ENCODE assay signal across 8 cellular contexts in the genomic region with DNA sequence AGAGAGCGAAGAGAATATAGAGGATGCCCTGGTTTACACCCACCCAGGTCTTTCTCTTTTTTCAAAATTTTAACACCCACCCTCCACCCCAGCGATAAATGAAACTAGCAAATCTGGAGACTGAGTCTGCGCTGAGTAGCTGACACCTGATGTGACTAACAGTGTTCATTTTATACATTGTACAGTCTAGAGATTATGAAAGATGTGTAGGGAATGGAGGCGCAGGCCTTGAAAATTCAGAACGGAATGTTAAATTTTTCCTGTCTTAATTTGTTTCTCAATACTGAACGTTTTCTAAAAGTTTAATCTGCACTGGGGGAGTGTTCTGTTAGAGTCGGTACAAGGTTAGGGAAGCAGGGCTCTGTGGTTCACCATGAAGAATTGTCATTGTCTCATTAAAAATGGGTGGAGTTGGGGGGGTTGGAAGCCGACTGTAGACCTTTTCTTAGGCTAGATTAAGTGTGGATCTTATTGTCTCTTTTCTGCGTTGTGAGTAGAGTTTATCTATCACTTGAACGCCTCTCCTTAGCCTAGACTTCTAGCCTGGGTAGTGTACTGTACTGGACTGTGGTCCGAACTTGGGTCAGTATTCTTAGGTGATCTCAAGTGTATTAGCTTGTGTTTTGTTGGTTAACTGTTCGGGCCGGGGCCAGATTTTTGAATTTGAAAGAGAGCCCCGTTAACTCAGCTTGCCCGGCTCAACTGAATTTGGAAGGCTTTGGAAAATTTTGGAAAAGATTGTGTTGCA. TPM values are rescaled to one million over a fixed set of nuclear protein-coding genes. Genes with fewer than 3 reads are reported as not detected.
DNase-seq lines count a peak whose midpoint lies in the region; ATAC-seq, FAIRE-seq and TF ChIP-seq lines count a peak whose summit lies in the region.

No MANE protein-coding gene starts in this region.

- ATAC-seq in psoas muscle = no peak
- no peak for ATAC-seq in HG02970 (IDR thresholded peaks at IDR 0.05; ENCODE audit: low FRiP score, unreplicated experiment)

- H3K79me2 ChIP-seq in PC-9 (ENCODE audit: low read depth) = peaks cover 63% of the 10 kb centered on the region

- H3K4me2 ChIP-seq in PC-9 = peak overlapping the region; percentile 98

- BruUV-seq in PC-9 (replicated peaks; lab: Mats Ljungman, UMichigan) = no TSS peak

- H3K27ac ChIP-seq in PC-9 (peak overlapping the region; percentile 59), esophagus (ENCODE audit: low read depth in 2 of 2, low read length in 1 of 2) (peak overlapping the region; percentile 40 to 51), psoas muscle (peak overlapping the region; percentile 90)

- H3K27me3 ChIP-seq in PC-9 (ENCODE audit: insufficient read depth, low read depth) = no peaks in the 10 kb centered on the region
- H3K27me3 ChIP-seq in esophagus (ENCODE audit: control insufficient read depth in 1 of 2, insufficient read depth in 2 of 2, low read length in 2 of 2) = no peaks in the 10 kb centered on the region
- H3K27me3 ChIP-seq in psoas muscle (ENCODE audit: insufficient read depth in 3 of 3, low read length in 2 of 3) = no peaks in the 10 kb centered on the region

- no peak for FAIRE-seq in H54 (lab: Jason Lieb, UNC)

- peaks cover 29% of the 10 kb centered on the region for H4K20me1 ChIP-seq in PC-9 (ENCODE audit: insufficient read depth)

- POLR2A ChIA-PET in PC-9 (lab: Charles Lee; ENCODE audit: unreplicated experiment) = interaction anchor here (0.6 to 0.7 kb wide), 2 partner anchors 62 to 380 kb away, joined by 3 to 4 read pairs; no protein-coding TSS in a partner anchor

- H3K36me3 ChIP-seq in PC-9 (ENCODE audit: low read depth) (peaks cover 22% of the 10 kb centered on the region), esophagus (ENCODE audit: control insufficient read depth in 2 of 2, insufficient read depth in 2 of 2, low read length in 1 of 2) (no peaks in the 10 kb centered on the region), psoas muscle (ENCODE audit: insufficient read depth in 1 of 2, low read depth in 1 of 2) (no peaks in the 10 kb centered on the region)

- CTCF ChIA-PET in PC-9 (lab: Charles Lee) = interaction anchor here (0.5 to 1.5 kb wide), 3 partner anchors 129 to 612 kb away, joined by 3 to 4 read pairs (median 3); no protein-coding TSS in a partner anchor

- intact Hi-C loops in PC-9 (cut with micrococcal nuclease; ENCODE audit: unreplicated experiment) = loop anchor here (5.0 to 10.0 kb wide), 3 partner anchors 68 to 362 kb away; no protein-coding TSS in a partner anchor
- intact Hi-C loops in psoas muscle (cut with DNase I) = loop anchor here (2.0 to 10.0 kb wide), 7 partner anchors 38 to 282 kb away; no protein-coding TSS in a partner anchor

- H3K9me3 ChIP-seq in PC-9 (ENCODE audit: insufficient read depth, low read depth) = no peaks in the 10 kb centered on the region
- no peaks in the 10 kb centered on the region for H3K9me3 ChIP-seq in esophagus (ENCODE audit: control insufficient read depth in 2 of 2, insufficient read depth in 1 of 2, low read depth in 1 of 2, low read length in 1 of 2)
- no peaks in the 10 kb centered on the region for H3K9me3 ChIP-seq in psoas muscle

- no peak for TF ChIP-seq POLR2A in H54 (IDR thresholded peaks at IDR 0.05; ENCODE audit: low read depth, low read length)

- H3K9me2 ChIP-seq in PC-9 (ENCODE audit: insufficient read depth) = no peaks in the 10 kb centered on the region

- H3F3A ChIP-seq in PC-9 (ENCODE audit: insufficient read depth, low read depth) = peaks cover 22% of the 10 kb centered on the region; the same call in 1 of the 2 replicates

- H3K4me1 ChIP-seq in PC-9 (replicated peaks; ENCODE audit: insufficient read depth) (peaks cover 27% of the 10 kb centered on the region), esophagus (ENCODE audit: control insufficient read depth in 2 of 2, insufficient read depth in 2 of 2, low read length in 1 of 2) (no peaks in the 10 kb centered on the region), psoas muscle (peaks cover 36% of the 10 kb centered on the region)

- H3K4me3 ChIP-seq in PC-9 (peak overlapping the region; percentile 96), esophagus (ENCODE audit: low read depth in 1 of 2, low read length in 2 of 2) (peak overlapping the region; percentile 13 to 90), psoas muscle (peak overlapping the region; percentile 82)

- TF ChIP-seq CTCF in PC-9 (conservative IDR thresholded peaks at IDR 0.05) (no peak), psoas muscle (IDR thresholded peaks at IDR 0.05) (no peak)

- 24 to 45% methylated on average over 15 of the region's 15 CpGs for WGBS in esophagus, 2 donors
- WGBS in psoas muscle, 3 donors = 30 to 36% (median 35%) methylated on average over 15 of the region's 15 CpGs

- DNase-seq in H54 (ENCODE audit: insufficient read length, low spot score) = peak; percentile 18
- no peak for DNase-seq in PC-9
- DNase-seq in psoas muscle = no peak
- DNase-seq in DMS153 treated with DMSO at 0.1 percent for 48 hours (lab: John Stamatoyannopoulos, UW; ENCODE audit: unreplicated experiment) = no peak
- no peak for DNase-seq in UCSD-AML1 (lab: John Stamatoyannopoulos, UW; ENCODE audit: unreplicated experiment)
- DNase-seq in amniotic stem cell (lab: John Stamatoyannopoulos, UW) = no peak

- H2AFZ ChIP-seq in PC-9 = no peak overlapping the region

RNA-seq across cellular contexts. Expression of gene MAP4K4, which starts 1.9 kb away (rescaled TPM):
- total RNA-seq in PC-9 (2021) (100 and 129 TPM in 2 replicates), psoas muscle (10 to 100 TPM; 45.5 to 89.5 (median 80.7) TPM)
- polyA plus RNA-seq in esophagus (10 to 100 TPM; 19.6 to 24.1 TPM), psoas muscle (10 to 100 TPM; 20.1 to 99.9 (median 54.0) TPM)
